8 cellular contexts compared by ENCODE assay signal in genomic region chr4:133151681-133152329, GRCh38. TPM values are rescaled to one million over a fixed set of nuclear protein-coding genes. Genes with fewer than 3 reads are reported as not detected.
DNase-seq lines count a peak whose midpoint lies in the region; ATAC-seq and TF ChIP-seq lines count a peak whose summit lies in the region.

No MANE protein-coding gene starts in this region.

- peaks cover 3% of the 10 kb centered on the region for H3K9me3 Mint-ChIP-seq in activated naive CD8-positive, alpha-beta T cell treated with anti-CD3 and anti-CD28 coated beads for 36 hours
- H3K9me3 Mint-ChIP-seq in activated naive CD8-positive, alpha-beta T cell treated with anti-CD3 and anti-CD28 coated beads, Interleukin-2, amount 50 U/mL, for 24 hours: no peaks in the 10 kb centered on the region
- H3K9me3 Mint-ChIP-seq in immature natural killer cell (peaks cover 8 to 61% (median 26%) of the 10 kb centered on the region in 6 donors), CD14-positive monocyte (peaks cover 4 to 35% (median 21%) of the 10 kb centered on the region in 7 donors)

- TF ChIP-seq POLR2A in upper lobe of left lung (IDR thresholded peaks at IDR 0.05): no peak

- H3K23ac ChIP-seq in mesenchymal stem cell (ENCODE audit: low read length in 2 of 2): peak overlapping the region in 1 of 2 experiments; percentile 20

- no peak for ATAC-seq in activated naive CD8-positive, alpha-beta T cell treated with anti-CD3 and anti-CD28 coated beads, Interleukin-2, amount 50 U/mL, for 24 hours
- ATAC-seq in upper lobe of left lung (ENCODE audit: low FRiP score in 2 of 2) (no peak), HG03135 (IDR thresholded peaks at IDR 0.05; ENCODE audit: unreplicated experiment) (no peak)

- H3K18ac ChIP-seq in mesenchymal stem cell (ENCODE audit: low read depth in 1 of 2, low read length in 2 of 2): no peak overlapping the region

- H3K14ac ChIP-seq in mesenchymal stem cell (ENCODE audit: low read length in 2 of 2): peak overlapping the region in 1 of 2 experiments; percentile 67

- peaks cover 26% of the 10 kb centered on the region for H3K4me1 ChIP-seq in mesenchymal stem cell (ENCODE audit: control insufficient read depth, insufficient read depth, low read depth, low read length)
- H3K4me1 ChIP-seq in upper lobe of left lung: peaks cover 39 to 64% (median 54%) of the 10 kb centered on the region in 4 donors

- DNase-seq in activated naive CD8-positive, alpha-beta T cell treated with anti-CD3 and anti-CD28 coated beads for 36 hours: peak; percentile 6
- DNase-seq in activated naive CD8-positive, alpha-beta T cell treated with anti-CD3 and anti-CD28 coated beads, Interleukin-2, amount 50 U/mL, for 24 hours: no peak
- DNase-seq in cardiac fibroblast (ENCODE audit: low read depth in 2 of 2) (no peak), mesenchymal stem cell (peak; percentile 37), upper lobe of left lung (peak in 1 of 2 donors; percentile 79), immature natural killer cell (no peak), CD14-positive monocyte (ENCODE audit: low spot score) (no peak)

- H3K27ac Mint-ChIP-seq in activated naive CD8-positive, alpha-beta T cell treated with anti-CD3 and anti-CD28 coated beads for 36 hours: no peak overlapping the region
- no peak overlapping the region for H3K27ac Mint-ChIP-seq in activated naive CD8-positive, alpha-beta T cell treated with anti-CD3 and anti-CD28 coated beads, Interleukin-2, amount 50 U/mL, for 24 hours
- H3K27ac Mint-ChIP-seq in immature natural killer cell: no peak overlapping the region
- no peak overlapping the region for H3K27ac Mint-ChIP-seq in CD14-positive monocyte

- no peak overlapping the region for H2BK120ac ChIP-seq in mesenchymal stem cell (ENCODE audit: low read depth, low read length)

- no peak overlapping the region for H3K4me3 Mint-ChIP-seq in activated naive CD8-positive, alpha-beta T cell treated with anti-CD3 and anti-CD28 coated beads for 36 hours
- H3K4me3 Mint-ChIP-seq in activated naive CD8-positive, alpha-beta T cell treated with anti-CD3 and anti-CD28 coated beads, Interleukin-2, amount 50 U/mL, for 24 hours: no peak overlapping the region
- H3K4me3 Mint-ChIP-seq in immature natural killer cell (no peak overlapping the region), CD14-positive monocyte (peak overlapping the region in 1 of 2 donors; percentile 65)

- H3K36me3 ChIP-seq in mesenchymal stem cell (ENCODE audit: control insufficient read depth in 1 of 2, insufficient read depth in 2 of 2, low read depth in 1 of 2, low read length in 2 of 2) (no peaks in the 10 kb centered on the region), upper lobe of left lung (no peaks in the 10 kb centered on the region)

- H3K27me3 ChIP-seq in mesenchymal stem cell (ENCODE audit: control insufficient read depth in 1 of 2, insufficient read depth in 1 of 2, low read length in 2 of 2): peaks cover 13 to 79% of the 10 kb centered on the region in 2 experiments
- peaks cover 0 to 35% (median 18%) of the 10 kb centered on the region in 4 donors for H3K27me3 ChIP-seq in upper lobe of left lung

- H3K27me3 Mint-ChIP-seq in activated naive CD8-positive, alpha-beta T cell treated with anti-CD3 and anti-CD28 coated beads for 36 hours: peaks cover 88% of the 10 kb centered on the region
- peaks cover 67% of the 10 kb centered on the region for H3K27me3 Mint-ChIP-seq in activated naive CD8-positive, alpha-beta T cell treated with anti-CD3 and anti-CD28 coated beads, Interleukin-2, amount 50 U/mL, for 24 hours
- H3K27me3 Mint-ChIP-seq in immature natural killer cell (ENCODE audit: low read depth in 3 of 3) (peaks cover 18 to 27% (median 22%) of the 10 kb centered on the region in 3 donors), CD14-positive monocyte (ENCODE audit: low read depth in 3 of 3) (peaks cover 74 to 78% (median 76%) of the 10 kb centered on the region in 3 donors)

- WGBS in mesenchymal stem cell: under 1% methylated on average over 54 of the region's 63 CpGs
- WGBS in upper lobe of left lung, 2 donors: 0 to 1% methylated on average over 9 to 29 of the region's 63 CpGs

- TF ChIP-seq EP300 in upper lobe of left lung (IDR thresholded peaks at IDR 0.05): no peak

- H3K4ac ChIP-seq in mesenchymal stem cell (ENCODE audit: low read depth in 1 of 2, low read length in 2 of 2): no peak overlapping the region

- H3K4me3 ChIP-seq in cardiac fibroblast (replicated peaks in 1 of 2; ENCODE audit: low read depth in 2 of 2, low read length in 2 of 2) (peak overlapping the region; percentile 54 to 55), mesenchymal stem cell (ENCODE audit: insufficient read depth in 1 of 2, low read depth in 1 of 2, low read length in 2 of 2) (peak overlapping the region; percentile 52 to 85), upper lobe of left lung (peak overlapping the region in 3 of 4 donors; percentile 40 to 47 (median 45))

- no peak overlapping the region for H2BK5ac ChIP-seq in mesenchymal stem cell (ENCODE audit: low read depth, low read length, poor library complexity, severe bottlenecking)

- H3K9me3 ChIP-seq in mesenchymal stem cell (ENCODE audit: control insufficient read depth, low read length): no peaks in the 10 kb centered on the region
- H3K9me3 ChIP-seq in upper lobe of left lung: no peaks in the 10 kb centered on the region

- no peak overlapping the region for H4K91ac ChIP-seq in mesenchymal stem cell (ENCODE audit: low read length)

- H3K4me1 Mint-ChIP-seq in activated naive CD8-positive, alpha-beta T cell treated with anti-CD3 and anti-CD28 coated beads for 36 hours: peaks cover 17% of the 10 kb centered on the region
- H3K4me1 Mint-ChIP-seq in activated naive CD8-positive, alpha-beta T cell treated with anti-CD3 and anti-CD28 coated beads, Interleukin-2, amount 50 U/mL, for 24 hours: peaks cover 27% of the 10 kb centered on the region
- peaks cover 3 to 20% of the 10 kb centered on the region in 2 donors for H3K4me1 Mint-ChIP-seq in immature natural killer cell
- peaks cover 15% of the 10 kb centered on the region for H3K4me1 Mint-ChIP-seq in CD14-positive monocyte

- H2BK15ac ChIP-seq in mesenchymal stem cell (ENCODE audit: low read depth, poor library complexity, severe bottlenecking): no peak overlapping the region

- H2BK12ac ChIP-seq in mesenchymal stem cell (ENCODE audit: low read length in 2 of 2): no peak overlapping the region

- H3K27ac ChIP-seq in mesenchymal stem cell (ENCODE audit: low read length, poor library complexity, severe bottlenecking) (no peak overlapping the region), upper lobe of left lung (no peak overlapping the region)

- no peaks in the 10 kb centered on the region for H3K79me1 ChIP-seq in mesenchymal stem cell (replicated peaks; ENCODE audit: low read length, poor library complexity, severe bottlenecking)

- peak overlapping the region; percentile 95 for H3K4me2 ChIP-seq in mesenchymal stem cell (ENCODE audit: low read length, poor library complexity, severe bottlenecking)

- H4K8ac ChIP-seq in mesenchymal stem cell (ENCODE audit: low read length): peak overlapping the region; percentile 5

- intact Hi-C loops in CD14-positive monocyte (cut with micrococcal nuclease): no loop called here

- H3K36me3 Mint-ChIP-seq in activated naive CD8-positive, alpha-beta T cell treated with anti-CD3 and anti-CD28 coated beads for 36 hours: no peaks in the 10 kb centered on the region
- H3K36me3 Mint-ChIP-seq in activated naive CD8-positive, alpha-beta T cell treated with anti-CD3 and anti-CD28 coated beads, Interleukin-2, amount 50 U/mL, for 24 hours (ENCODE audit: low read depth): peaks cover 6% of the 10 kb centered on the region
- H3K36me3 Mint-ChIP-seq in immature natural killer cell (peaks cover 4 to 8% (median 5%) of the 10 kb centered on the region in 3 donors), CD14-positive monocyte (peaks cover 4 to 8% of the 10 kb centered on the region in 2 donors)

- peak overlapping the region; percentile 36 for H2AFZ ChIP-seq in mesenchymal stem cell (ENCODE audit: low read depth, low read length)

- H2AK5ac ChIP-seq in mesenchymal stem cell (ENCODE audit: low read length, severe bottlenecking): no peak overlapping the region

- TF ChIP-seq CTCF in cardiac fibroblast (IDR thresholded peaks at IDR 0.05; ENCODE audit: low read depth, low read length): no peak
- no peak for TF ChIP-seq CTCF in upper lobe of left lung (IDR thresholded peaks at IDR 0.05)
- TF ChIP-seq CTCF in CD14-positive monocyte (IDR thresholded peaks at IDR 0.05): no peak

- no peak overlapping the region for H3K9ac ChIP-seq in mesenchymal stem cell (ENCODE audit: low read length)

RNA-seq across cellular contexts. Expression of gene PCDH10, which starts 2.7 kb away (rescaled TPM):
- total RNA-seq in activated naive CD8-positive, alpha-beta T cell treated with anti-CD3 and anti-CD28 coated beads for 36 hours: not detected
- polyA plus RNA-seq in mesenchymal stem cell (2013, experiment 1 of 2): 4.5 TPM
- 4.5 TPM for polyA plus RNA-seq in mesenchymal stem cell (2013, experiment 2 of 2)
- 1 to 10 TPM in 1 of 6 donors, under 1 TPM in 4, not detected in 1; 0.39 to 1.3 (median 0.76) TPM for total RNA-seq in upper lobe of left lung
- polyA plus RNA-seq in immature natural killer cell (not detected), CD14-positive monocyte (not detected)

Comparison
In these comparisons a context has a peak if more than half of its experiments do, and no peak if none do; other contexts are left out.
1. DNase-seq: peak in activated naive CD8-positive, alpha-beta T cell treated with anti-CD3 and anti-CD28 coated beads for 36 hours (single experiment) and mesenchymal stem cell (single experiment); none in activated naive CD8-positive, alpha-beta T cell treated with anti-CD3 and anti-CD28 coated beads, Interleukin-2, amount 50 U/mL, for 24 hours (single experiment), cardiac fibroblast (0 of 2), immature natural killer cell (0 of 3) and CD14-positive monocyte (single experiment).
2. Peak in every context shown above with its lines, with median percentiles within 50 percentile points of each other: H3K4me3 ChIP-seq.